In genomic region chr7:157239571-157240270, GRCh38 we compare ENCODE assay signal across 14 cellular contexts.
"Had no signal": no experiment of that assay in that cellular context is flagged by ENCODE, and none has a peak within 500 bp of the region (broad histone marks: within the 10 kb centered on the region; RNA-seq: fewer than 3 reads in every experiment).

No MANE protein-coding gene starts in this region.

- H3K27ac Mint-ChIP-seq: activated T-helper 2 cell treated with anti-CD3 and anti-CD28 coated beads, Interferon-gamma antibody, Interleukin-2, Interleukin-4, amounts not matched to agents 10 μg/mL and 5 μg/mL and 100 μg/mL, durations not matched to agents 14 hours and 24 hours and 36 hours had no signal

- H3K4me1 ChIP-seq: lower lobe of right lung, parathyroid adenoma, tibial artery, vagina had no signal

- H3K4me3 Mint-ChIP-seq: immature natural killer cell, naive B cell had no signal

- H3K9me3 Mint-ChIP-seq: activated T-helper 2 cell treated with anti-CD3 and anti-CD28 coated beads, Interferon-gamma antibody, Interleukin-2, Interleukin-4, amounts not matched to agents 10 μg/mL and 5 μg/mL and 100 μg/mL, durations not matched to agents 14 hours and 24 hours and 36 hours; immature natural killer cell had no signal

- H3K27me3 ChIP-seq: tibial artery, vagina had no signal

- H3K27me3 Mint-ChIP-seq: naive B cell had no signal

- DNase-seq: activated CD4-positive, alpha-beta T cell treated with anti-CD3 and anti-CD28 coated beads for 48 hours; activated CD8-positive, alpha-beta memory T cell treated with anti-CD3 and anti-CD28 coated beads for 24 hours; activated naive CD4-positive, alpha-beta T cell treated with anti-CD3 and anti-CD28 coated beads, Interleukin-2, amount 50 U/mL, for 16 hours; cerebellar nuclear complex; dermis blood vessel endothelial cell; immature natural killer cell; lower lobe of right lung; naive B cell; retina; tibial artery had no signal

- H3K9me3 ChIP-seq: lower lobe of right lung, tibial artery, vagina had no signal

- H3K36me3 ChIP-seq: vagina had no signal

- H3K27ac ChIP-seq: lower lobe of right lung, parathyroid adenoma, tibial artery, vagina, VCaP had no signal

- H2AFZ ChIP-seq: parathyroid adenoma had no signal

- H3K4me3 ChIP-seq: lower lobe of right lung, tibial artery, vagina had no signal

- H3K9ac ChIP-seq: parathyroid adenoma had no signal
